Comparison of ENCODE assay signal across 1 cellular context in the genomic region with DNA sequence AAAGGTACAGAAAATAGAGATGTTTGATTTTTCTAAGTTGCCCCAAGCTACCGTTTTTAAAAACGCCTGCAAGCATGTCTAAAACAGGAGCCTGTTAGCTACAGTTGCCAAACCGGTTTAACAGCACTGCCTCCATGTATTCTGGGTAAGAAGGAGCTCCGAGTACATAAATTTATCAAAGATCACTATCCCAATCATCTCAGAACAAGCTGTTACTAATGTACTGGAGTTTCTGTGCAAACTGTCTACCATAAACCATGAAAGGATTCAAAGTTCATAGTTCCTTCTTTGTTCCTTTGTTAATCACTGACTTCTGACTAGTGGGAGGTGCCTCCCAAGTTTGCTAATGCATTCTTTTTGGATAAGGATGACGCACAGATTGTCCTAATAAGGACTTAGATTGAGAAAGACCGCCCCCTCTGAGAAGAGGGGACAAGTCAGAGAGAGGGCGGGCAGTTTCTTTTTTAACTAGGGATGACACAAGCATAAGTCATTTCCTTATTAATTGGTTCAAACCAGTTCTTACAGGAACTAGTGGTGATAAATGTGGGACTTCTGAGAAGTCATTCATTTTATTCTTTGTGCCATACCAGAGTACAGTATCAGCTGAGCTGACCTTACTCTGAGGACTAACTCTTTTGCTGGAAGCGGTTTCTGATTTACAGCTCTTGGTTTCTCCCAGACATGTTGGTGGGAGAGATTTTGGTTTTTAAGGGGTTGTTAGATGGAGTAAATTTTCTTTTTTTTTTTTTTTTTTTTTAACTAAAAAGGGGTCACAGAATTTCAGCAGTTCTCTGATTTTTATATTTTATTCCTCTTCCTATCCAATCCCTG.
TF ChIP-seq lines count a peak whose summit lies in the region.

No MANE protein-coding gene starts in this region.

TF ChIP-seq in SK-N-SH treated with all-trans-retinoic acid at 6 μM for 48 hours, 23 proteins besides CTCF, POLR2A, EP300 and RAD21 (continued from another document):
- TF ChIP-seq, protein P1, sequence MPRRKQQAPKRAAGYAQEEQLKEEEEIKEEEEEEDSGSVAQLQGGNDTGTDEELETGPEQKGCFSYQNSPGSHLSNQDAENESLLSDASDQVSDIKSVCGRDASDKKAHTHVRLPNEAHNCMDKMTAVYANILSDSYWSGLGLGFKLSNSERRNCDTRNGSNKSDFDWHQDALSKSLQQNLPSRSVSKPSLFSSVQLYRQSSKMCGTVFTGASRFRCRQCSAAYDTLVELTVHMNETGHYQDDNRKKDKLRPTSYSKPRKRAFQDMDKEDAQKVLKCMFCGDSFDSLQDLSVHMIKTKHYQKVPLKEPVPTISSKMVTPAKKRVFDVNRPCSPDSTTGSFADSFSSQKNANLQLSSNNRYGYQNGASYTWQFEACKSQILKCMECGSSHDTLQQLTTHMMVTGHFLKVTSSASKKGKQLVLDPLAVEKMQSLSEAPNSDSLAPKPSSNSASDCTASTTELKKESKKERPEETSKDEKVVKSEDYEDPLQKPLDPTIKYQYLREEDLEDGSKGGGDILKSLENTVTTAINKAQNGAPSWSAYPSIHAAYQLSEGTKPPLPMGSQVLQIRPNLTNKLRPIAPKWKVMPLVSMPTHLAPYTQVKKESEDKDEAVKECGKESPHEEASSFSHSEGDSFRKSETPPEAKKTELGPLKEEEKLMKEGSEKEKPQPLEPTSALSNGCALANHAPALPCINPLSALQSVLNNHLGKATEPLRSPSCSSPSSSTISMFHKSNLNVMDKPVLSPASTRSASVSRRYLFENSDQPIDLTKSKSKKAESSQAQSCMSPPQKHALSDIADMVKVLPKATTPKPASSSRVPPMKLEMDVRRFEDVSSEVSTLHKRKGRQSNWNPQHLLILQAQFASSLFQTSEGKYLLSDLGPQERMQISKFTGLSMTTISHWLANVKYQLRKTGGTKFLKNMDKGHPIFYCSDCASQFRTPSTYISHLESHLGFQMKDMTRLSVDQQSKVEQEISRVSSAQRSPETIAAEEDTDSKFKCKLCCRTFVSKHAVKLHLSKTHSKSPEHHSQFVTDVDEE (CRISPR knock-in tag; IDR thresholded peaks at IDR 0.05), result no peak
- TF ChIP-seq ZC3H10 (CRISPR knock-in tag; IDR thresholded peaks at IDR 0.05) (no peak), ZFP30 (CRISPR knock-in tag; IDR thresholded peaks at IDR 0.05) (no peak), ZNF8 (CRISPR knock-in tag; IDR thresholded peaks at IDR 0.05) (peak; percentile 57; the same call in 1 of the 2 replicates), TOX (CRISPR knock-in tag; IDR thresholded peaks at IDR 0.05; ENCODE audit: borderline replicate concordance) (no peak)
- TF ChIP-seq, protein P2, sequence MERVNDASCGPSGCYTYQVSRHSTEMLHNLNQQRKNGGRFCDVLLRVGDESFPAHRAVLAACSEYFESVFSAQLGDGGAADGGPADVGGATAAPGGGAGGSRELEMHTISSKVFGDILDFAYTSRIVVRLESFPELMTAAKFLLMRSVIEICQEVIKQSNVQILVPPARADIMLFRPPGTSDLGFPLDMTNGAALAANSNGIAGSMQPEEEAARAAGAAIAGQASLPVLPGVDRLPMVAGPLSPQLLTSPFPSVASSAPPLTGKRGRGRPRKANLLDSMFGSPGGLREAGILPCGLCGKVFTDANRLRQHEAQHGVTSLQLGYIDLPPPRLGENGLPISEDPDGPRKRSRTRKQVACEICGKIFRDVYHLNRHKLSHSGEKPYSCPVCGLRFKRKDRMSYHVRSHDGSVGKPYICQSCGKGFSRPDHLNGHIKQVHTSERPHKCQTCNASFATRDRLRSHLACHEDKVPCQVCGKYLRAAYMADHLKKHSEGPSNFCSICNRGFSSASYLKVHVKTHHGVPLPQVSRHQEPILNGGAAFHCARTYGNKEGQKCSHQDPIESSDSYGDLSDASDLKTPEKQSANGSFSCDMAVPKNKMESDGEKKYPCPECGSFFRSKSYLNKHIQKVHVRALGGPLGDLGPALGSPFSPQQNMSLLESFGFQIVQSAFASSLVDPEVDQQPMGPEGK (CRISPR knock-in tag; IDR thresholded peaks at IDR 0.05; ENCODE audit: borderline replicate concordance), result no peak
- TF ChIP-seq, protein P3, sequence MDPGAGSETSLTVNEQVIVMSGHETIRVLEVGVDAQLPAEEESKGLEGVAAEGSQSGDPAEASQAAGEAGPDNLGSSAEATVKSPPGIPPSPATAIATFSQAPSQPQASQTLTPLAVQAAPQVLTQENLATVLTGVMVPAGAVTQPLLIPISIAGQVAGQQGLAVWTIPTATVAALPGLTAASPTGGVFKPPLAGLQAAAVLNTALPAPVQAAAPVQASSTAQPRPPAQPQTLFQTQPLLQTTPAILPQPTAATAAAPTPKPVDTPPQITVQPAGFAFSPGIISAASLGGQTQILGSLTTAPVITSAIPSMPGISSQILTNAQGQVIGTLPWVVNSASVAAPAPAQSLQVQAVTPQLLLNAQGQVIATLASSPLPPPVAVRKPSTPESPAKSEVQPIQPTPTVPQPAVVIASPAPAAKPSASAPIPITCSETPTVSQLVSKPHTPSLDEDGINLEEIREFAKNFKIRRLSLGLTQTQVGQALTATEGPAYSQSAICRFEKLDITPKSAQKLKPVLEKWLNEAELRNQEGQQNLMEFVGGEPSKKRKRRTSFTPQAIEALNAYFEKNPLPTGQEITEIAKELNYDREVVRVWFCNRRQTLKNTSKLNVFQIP (CRISPR knock-in tag; IDR thresholded peaks at IDR 0.05; ENCODE audit: borderline replicate concordance, low read depth), result peak; percentile 82; the same call in 1 of the 2 replicates
TF ChIP-seq in SK-N-SH treated with all-trans-retinoic acid at 6 μM for 48 hours: peak in this region for 6.
